ENCODE assay signal across 1 cellular context in genomic region chr6:28896505-28897392, GRCh38.
TF ChIP-seq lines count a peak whose summit lies in the region.

No MANE protein-coding gene starts in this region.

TF ChIP-seq in K562, 482 proteins besides CTCF, POLR2A, EP300 and RAD21 (continued from another document and continues in another):
- TF ChIP-seq ZBTB40 (IDR thresholded peaks at IDR 0.05) (no peak), ZBTB40 (CRISPR knock-in tag; IDR thresholded peaks at IDR 0.05) (no peak), MAFF (IDR thresholded peaks at IDR 0.05; ENCODE audit: low read length) (no peak), CBX5 (IDR thresholded peaks at IDR 0.05; ENCODE audit: borderline replicate concordance, low read depth) (no peak), ZNF277 (CRISPR knock-in tag; IDR thresholded peaks at IDR 0.05; ENCODE audit: borderline replicate concordance) (peak; percentile 40; the same call in 1 of the 2 replicates), ZNF280A (IDR thresholded peaks at IDR 0.05; ENCODE audit: low read depth, partially characterized antibody) (no peak), NFE2L1 (tag; IDR thresholded peaks at IDR 0.05; ENCODE audit: borderline replicate concordance, low read depth) (no peak), PHB2 (IDR thresholded peaks at IDR 0.05; ENCODE audit: low read depth) (no peak), RFX5 (IDR thresholded peaks at IDR 0.05; ENCODE audit: low read depth, low read length) (no peak), HNRNPUL1 (IDR thresholded peaks at IDR 0.05; ENCODE audit: low read length) (no peak; the same call in 1 of the 2 replicates), CBFB (CRISPR knock-in tag; IDR thresholded peaks at IDR 0.05) (no peak), JUN (IDR thresholded peaks at IDR 0.05; ENCODE audit: borderline replicate concordance, low read depth, low read length) (no peak), JUN (CRISPR knock-in tag; IDR thresholded peaks at IDR 0.05; ENCODE audit: borderline replicate concordance) (no peak), ZNF764 (CRISPR knock-in tag; IDR thresholded peaks at IDR 0.05; ENCODE audit: low read depth) (peak; percentile 71; the same call in 1 of the 2 replicates), HBP1 (CRISPR knock-in tag; IDR thresholded peaks at IDR 0.05) (no peak), DNMT1 (IDR thresholded peaks at IDR 0.05) (no peak), BRF2 (IDR thresholded peaks at IDR 0.05; ENCODE audit: borderline replicate concordance, insufficient read depth, insufficient read length) (no peak), ZNF143 (CRISPR knock-in tag; IDR thresholded peaks at IDR 0.05) (no peak), HSF4 (CRISPR knock-in tag; IDR thresholded peaks at IDR 0.05; ENCODE audit: borderline replicate concordance) (no peak), NR4A1 (CRISPR knock-in tag; IDR thresholded peaks at IDR 0.05) (0 out of 2 replicates have a peak, but pooled peaks have one; percentile 82), NR4A1 (tag; IDR thresholded peaks at IDR 0.05) (0 out of 2 replicates have a peak, but pooled peaks have one; percentile 49), KDM1A (IDR thresholded peaks at IDR 0.05) (no peak), BRD9 (IDR thresholded peaks at IDR 0.05; ENCODE audit: low read depth, partially characterized antibody) (peak; percentile 80), TFAM (CRISPR knock-in tag; conservative IDR thresholded peaks at IDR 0.05) (no peak), RBM25 (IDR thresholded peaks at IDR 0.05; ENCODE audit: low read depth, low read length, severe bottlenecking) (no peak), ZNF668 (CRISPR knock-in tag; IDR thresholded peaks at IDR 0.05) (no peak), ZNF408 (CRISPR knock-in tag; IDR thresholded peaks at IDR 0.05; ENCODE audit: low read depth) (no peak), TFAP4 (CRISPR knock-in tag; IDR thresholded peaks at IDR 0.05; ENCODE audit: borderline replicate concordance) (peak; percentile 48; the same call in 1 of the 2 replicates), RBM22 (IDR thresholded peaks at IDR 0.05; ENCODE audit: low read depth, low read length, poor library complexity, severe bottlenecking) (no peak), RBM15 (IDR thresholded peaks at IDR 0.05; ENCODE audit: insufficient read depth, low read length) (no peak), NFYB (IDR thresholded peaks at IDR 0.05; ENCODE audit: extremely low read depth, insufficient read length) (no peak), PHB (CRISPR knock-in tag; IDR thresholded peaks at IDR 0.05) (0 out of 2 replicates have a peak, but pooled peaks have one; percentile 55), SETDB1 (IDR thresholded peaks at IDR 0.05; ENCODE audit: low read length) (no peak), EGR1 (conservative IDR thresholded peaks at IDR 0.05) (no peak), ZNF449 (CRISPR knock-in tag; IDR thresholded peaks at IDR 0.05) (no peak), MAFK (IDR thresholded peaks at IDR 0.05; ENCODE audit: low read length) (no peak), ZKSCAN1 (IDR thresholded peaks at IDR 0.05; ENCODE audit: low read depth, low read length) (no peak), SRSF7 (optimal IDR thresholded peaks at IDR 0.05; ENCODE audit: low read depth, low read length) (no peak), ZNF224 (CRISPR knock-in tag; IDR thresholded peaks at IDR 0.05) (no peak), ZNF76 (CRISPR knock-in tag; IDR thresholded peaks at IDR 0.05; ENCODE audit: borderline replicate concordance) (0 out of 2 replicates have a peak, but pooled peaks have one; percentile 39), ZNF197 (CRISPR knock-in tag; IDR thresholded peaks at IDR 0.05; ENCODE audit: low read depth) (no peak; the same call in 1 of the 2 replicates), SMAD1 (IDR thresholded peaks at IDR 0.05; ENCODE audit: low read depth, low read length, partially characterized antibody) (peak; percentile 52)
